ENCODE assay signal across 9 cellular contexts in the genomic region with DNA sequence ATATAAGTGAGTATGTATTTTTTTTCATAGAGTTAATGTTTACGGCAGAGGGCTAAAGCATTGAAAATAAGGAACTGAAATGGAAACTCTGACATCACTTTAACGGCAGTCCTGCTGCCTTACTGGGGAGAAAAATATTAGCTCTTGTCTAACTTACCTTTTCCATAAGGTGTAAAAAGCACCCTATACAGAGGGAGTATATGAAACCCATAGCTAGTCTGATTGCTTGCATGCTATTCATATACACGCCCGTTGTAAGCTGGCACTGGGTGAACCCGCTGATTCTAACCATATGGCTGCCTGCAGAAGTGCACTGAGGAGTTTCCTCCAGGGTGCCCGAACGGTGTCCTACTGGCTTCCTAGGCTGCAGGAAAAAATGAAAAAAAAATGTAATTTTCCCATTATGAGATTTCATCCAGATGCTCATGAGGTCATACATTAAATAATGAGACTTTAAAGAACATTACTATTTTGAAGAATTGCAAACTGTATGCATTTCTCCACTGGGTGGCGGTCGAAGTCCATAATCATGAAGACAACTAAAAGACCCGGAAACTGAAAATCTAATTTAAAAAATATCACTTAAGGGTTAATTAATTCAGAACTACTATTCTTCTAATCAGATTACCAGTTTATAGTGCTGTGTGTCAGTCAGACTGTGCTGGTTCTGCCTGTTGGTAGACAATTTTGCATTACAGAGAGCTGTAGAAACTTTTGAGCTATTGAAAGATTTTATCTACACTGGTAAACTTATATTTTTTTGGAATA.
DNase-seq lines count a peak whose midpoint lies in the region; ATAC-seq and TF ChIP-seq lines count a peak whose summit lies in the region.
"Had no signal": no experiment of that assay in that cellular context is flagged by ENCODE, and none has a peak within 500 bp of the region (broad histone marks: within the 10 kb centered on the region; RNA-seq: fewer than 3 reads in every experiment).

No MANE protein-coding gene starts in this region.

- DNase-seq in AML-193 (lab: John Stamatoyannopoulos, UW) (peak; percentile 57 to 75), OCI-LY7 (ENCODE audit: low spot score) (peak; percentile 70), fibroblast of pulmonary artery (ENCODE audit: low read depth) (peak; percentile 50), NCI-H774 (lab: John Stamatoyannopoulos, UW) (no peak), iPS-NIHi7 (ENCODE audit: extremely low spot score) (no peak)
- no peak for DNase-seq in activated T-cell treated with anti-CD3 and anti-CD28 coated beads, Interleukin-2, amount 50 U/mL, for 1 hour

- BruUV-seq in OCI-LY7 (replicated peaks; lab: Mats Ljungman, UMichigan), result no TSS peak

- H3K79me2 ChIP-seq in OCI-LY7 (ENCODE audit: insufficient read depth, low read depth, low read length), result no peaks in the 10 kb centered on the region

- POLR2A ChIA-PET in OCI-LY7 (lab: Charles Lee), result interaction anchor here (0.6 to 2.5 kb wide), 14 partner anchors 10 to 496 kb away, joined by 3 to 8 read pairs (median 4); no protein-coding TSS in a partner anchor

- H3K4me2 ChIP-seq in OCI-LY7 (ENCODE audit: low read length), result peak overlapping the region; percentile 80

- H2AFZ ChIP-seq in OCI-LY7 (ENCODE audit: low read length), result peak overlapping the region; percentile 99

- H3K36me3 ChIP-seq in OCI-LY7 (ENCODE audit: insufficient read depth, low read length), result no peaks in the 10 kb centered on the region
- H3K36me3 ChIP-seq: neutrophil had no signal

- ATAC-seq in GM18861 (IDR thresholded peaks at IDR 0.05; ENCODE audit: unreplicated experiment) (peak; percentile 90), HG03025 (IDR thresholded peaks at IDR 0.05; ENCODE audit: low FRiP score, unreplicated experiment) (peak; percentile 96)

- peak overlapping the region; percentile 59 for H3K4me3 ChIP-seq in OCI-LY7 (ENCODE audit: low read depth, low read length, poor library complexity, severe bottlenecking)
- H3K4me3 ChIP-seq in fibroblast of pulmonary artery (replicated peaks; ENCODE audit: low read depth, low read length), result no peak overlapping the region

- no peaks in the 10 kb centered on the region for H4K20me1 ChIP-seq in OCI-LY7 (ENCODE audit: insufficient read depth, low read length)

- H3K27ac ChIP-seq in OCI-LY7 (ENCODE audit: low read depth, low read length, poor library complexity, severe bottlenecking), result peak overlapping the region; percentile 77
- H3K27ac ChIP-seq: neutrophil had no signal

- TF ChIP-seq CTCF in OCI-LY7 (conservative IDR thresholded peaks at IDR 0.05; ENCODE audit: low read length), result peak; percentile 96
- TF ChIP-seq CTCF in fibroblast of pulmonary artery (IDR thresholded peaks at IDR 0.05; ENCODE audit: low read length, missing control alignments), result peak; percentile 52

- no peaks in the 10 kb centered on the region for H3K9me3 ChIP-seq in OCI-LY7 (ENCODE audit: low read length)
- H3K9me3 ChIP-seq: neutrophil had no signal

- peaks cover 28% of the 10 kb centered on the region for H3K4me1 ChIP-seq in OCI-LY7 (ENCODE audit: insufficient read depth, low read length, poor library complexity, severe bottlenecking)

- CTCF ChIA-PET in OCI-LY7 (lab: Charles Lee; ENCODE audit: unreplicated experiment), result interaction anchor here (0.6 to 0.8 kb wide), 3 partner anchors 9 to 447 kb away, joined by 3 to 6 read pairs (median 4); no protein-coding TSS in a partner anchor

- H3K9me2 ChIP-seq in OCI-LY7 (ENCODE audit: insufficient read depth, low read length), result no peaks in the 10 kb centered on the region

- intact Hi-C loops in OCI-LY7 (cut with micrococcal nuclease; ENCODE audit: unreplicated experiment), result loop anchor here (1.0 to 10.0 kb wide), 3 partner anchors 24 to 448 kb away; no protein-coding TSS in a partner anchor

Comparison
In these comparisons a context has a peak if more than half of its experiments do, and no peak if none do; other contexts are left out.
1. DNase-seq: peak in AML-193 (2 of 2), OCI-LY7 (single experiment) and fibroblast of pulmonary artery (single experiment); none in NCI-H774 (single experiment), iPS-NIHi7 (single experiment) and activated T-cell treated with anti-CD3 and anti-CD28 coated beads, Interleukin-2, amount 50 U/mL, for 1 hour (single experiment).